Comparison of ENCODE assay signal across 23 cellular contexts in the genomic region with DNA sequence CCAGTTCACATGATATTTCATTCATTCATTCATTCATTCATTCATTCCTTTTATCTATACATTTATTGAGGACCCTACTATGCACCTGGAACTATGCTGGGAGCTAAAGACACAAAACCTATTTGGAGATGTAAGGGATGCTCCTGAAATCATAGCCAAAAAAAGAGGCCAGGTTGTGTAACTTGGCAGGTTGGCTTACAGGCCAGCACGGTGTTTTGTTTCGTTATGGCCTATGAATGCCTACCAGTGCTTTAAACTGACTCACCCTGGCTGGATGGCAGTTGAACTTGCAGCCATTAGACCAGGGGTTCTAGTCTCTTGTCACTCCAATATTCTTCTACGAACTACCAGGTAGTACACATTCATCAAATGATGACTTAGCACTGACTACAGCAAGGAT. TPM values are rescaled to one million over a fixed set of nuclear protein-coding genes. Genes with fewer than 3 reads are reported as not detected.
DNase-seq lines count a peak whose midpoint lies in the region; ATAC-seq, FAIRE-seq and TF ChIP-seq lines count a peak whose summit lies in the region.
"Had no signal": no experiment of that assay in that cellular context is flagged by ENCODE, and none has a peak within 500 bp of the region (broad histone marks: within the 10 kb centered on the region; RNA-seq: fewer than 3 reads in every experiment).

No MANE protein-coding gene starts in this region.

- no peaks in the 10 kb centered on the region for H3K4me1 ChIP-seq in H1 (replicated peaks in 1 of 4; ENCODE audit: control insufficient read depth in 3 of 4, insufficient read depth in 4 of 4, low read length in 3 of 4)
- peaks cover 11 to 16% of the 10 kb centered on the region in 2 donors for H3K4me1 ChIP-seq in gastrocnemius medialis
- H3K4me1 ChIP-seq in H9 (ENCODE audit: insufficient read depth, low read length) = no peaks in the 10 kb centered on the region
- H3K4me1 ChIP-seq: HAP-1 had no signal

- H2BK15ac ChIP-seq in H1 (ENCODE audit: low read length) (no peak overlapping the region), H9 (ENCODE audit: low read depth, low read length) (no peak overlapping the region)

- H2BK5ac ChIP-seq in H1 (ENCODE audit: low read depth, low read length) (0 out of 2 replicates have a peak overlapping the region, but pooled peaks have one; percentile 15), H9 (ENCODE audit: insufficient read length, low read length) (no peak overlapping the region)

- H3K36me3 ChIP-seq in H1 (ENCODE audit: control insufficient read depth in 2 of 4, insufficient read depth in 4 of 4, low read length in 3 of 4) = peaks cover 0 to 11% (median 0%) of the 10 kb centered on the region in 4 experiments; a peak in 5 of 8 replicates
- H3K36me3 ChIP-seq in gastrocnemius medialis = no peaks in the 10 kb centered on the region

- peak; percentile 71 for DNase-seq in G401 (ENCODE audit: low spot score)
- no peak for DNase-seq in WTC11 (ENCODE audit: low spot score)
- no peak for DNase-seq in H1 (ENCODE audit: low read depth in 1 of 2, low spot score in 2 of 2)
- DNase-seq in gastrocnemius medialis = peak; percentile 35 to 81
- DNase-seq in DMS114 treated with DMSO at 0.1 percent for 48 hours (lab: John Stamatoyannopoulos, UW; ENCODE audit: unreplicated experiment) = no peak
- DNase-seq in DMS53 treated with DMSO at 0.1 percent for 48 hours (lab: John Stamatoyannopoulos, UW; ENCODE audit: unreplicated experiment) = no peak
- DNase-seq in H9 = no peak
- DNase-seq: CD4-positive, CD25-positive, alpha-beta regulatory T cell; DMS53; GDM1; HFFc6; KBM-7; MV-4-11; NCI-H1105; NCI-H146; NCI-H1930; NCI-H2107; NCI-H446 treated with DMSO at 0.1 percent for 48 hours; NCI-H526; NK-92 treated with Interleukin-12 subunit alpha and Interleukin-12 subunit beta, amount 100 ng/mL, for 24 hours; PC-3 had no signal

- H3K9me3 ChIP-seq in H1 (ENCODE audit: insufficient read depth in 2 of 2, low read depth in 1 of 2, low read length in 1 of 2) (no peaks in the 10 kb centered on the region), gastrocnemius medialis (no peaks in the 10 kb centered on the region), H9 (ENCODE audit: control insufficient read depth, low read depth, low read length) (no peaks in the 10 kb centered on the region)
- H3K9me3 ChIP-seq: HAP-1 had no signal

- H3K27me3 Mint-ChIP-seq in WTC11 (ENCODE audit: low read depth) = no peaks in the 10 kb centered on the region
- H3K27me3 Mint-ChIP-seq in H9 (ENCODE audit: low read depth) = no peaks in the 10 kb centered on the region

- H3K27me3 ChIP-seq in H1 (replicated peaks in 1 of 4; ENCODE audit: control insufficient read depth in 3 of 4, extremely low read depth in 1 of 4, insufficient read depth in 3 of 4, low read length in 3 of 4) = no peaks in the 10 kb centered on the region
- no peaks in the 10 kb centered on the region for H3K27me3 ChIP-seq in gastrocnemius medialis
- no peaks in the 10 kb centered on the region for H3K27me3 ChIP-seq in H9 (ENCODE audit: insufficient read depth, low read length)

- H4K91ac ChIP-seq in H1 (replicated peaks; ENCODE audit: insufficient read length, low read length) (no peak overlapping the region), H9 (ENCODE audit: insufficient read length, low read depth, low read length) (no peak overlapping the region)

- no peak overlapping the region for H3K18ac ChIP-seq in H1 (ENCODE audit: extremely low read depth, low read length)
- no peak overlapping the region for H3K18ac ChIP-seq in H9 (ENCODE audit: insufficient read length, low read depth, low read length)

- H2AK5ac ChIP-seq in H1 (ENCODE audit: low read depth, low read length) (no peak overlapping the region), H9 (ENCODE audit: insufficient read length, low read length) (no peak overlapping the region)

- H3K14ac ChIP-seq in H1 (ENCODE audit: insufficient read length) = no peak overlapping the region
- H3K14ac ChIP-seq in H9 (ENCODE audit: insufficient read depth, low read length) = no peak overlapping the region

- POLR2A ChIA-PET in WTC11 (lab: Charles Lee) (no interaction called here), H1 (lab: Charles Lee; ENCODE audit: partially characterized antibody) (no interaction called here)

- in situ Hi-C loops in G401 (cut with HindIII; ENCODE audit: low sequenced_read_pairs) = no loop called here
- in situ Hi-C loops in gastrocnemius medialis (cut with MboI; ENCODE audit: low sequenced_read_pairs in 4 of 4) = no loop called here

- H3K4ac ChIP-seq in H1 (replicated peaks; ENCODE audit: insufficient read length, low read depth, low read length) (no peak overlapping the region), H9 (ENCODE audit: low read depth, low read length) (no peak overlapping the region)

- no peak overlapping the region for H3T11ph ChIP-seq in H9 (ENCODE audit: low read length)

- H3K4me3 ChIP-seq in H1 (ENCODE audit: extremely low read depth in 1 of 4, insufficient read depth in 2 of 4, low read depth in 3 of 4, low read length in 4 of 4) (no peak overlapping the region), gastrocnemius medialis (no peak overlapping the region)
- H3K4me3 ChIP-seq: HAP-1 had no signal

- H3K79me2 ChIP-seq in H1 (ENCODE audit: control insufficient read depth in 1 of 2, insufficient read depth in 2 of 2, low read length in 2 of 2) = peaks cover 8 to 56% of the 10 kb centered on the region in 2 experiments; a peak in 3 of 4 replicates
- H3K79me2 ChIP-seq in H9 (ENCODE audit: insufficient read depth, low read length) = peaks cover 1% of the 10 kb centered on the region; the same call in 1 of the 2 replicates

- H2BK120ac ChIP-seq in H1 (replicated peaks; ENCODE audit: low read depth, low read length) = no peak overlapping the region
- H2BK120ac ChIP-seq in H9 (ENCODE audit: low read depth, low read length, poor library complexity, severe bottlenecking) = no peak overlapping the region

- TF ChIP-seq EP300 in H1 (IDR thresholded peaks at IDR 0.05; ENCODE audit: borderline replicate concordance in 1 of 2, low read depth in 2 of 2, low read length in 2 of 2) = no peak

- 97% methylated on average over 3 of the region's 3 CpGs; no CpG with 5 or more reads in 1 of the 2 experiments for WGBS in H1 (ENCODE audit: extremely low coverage in 1 of 2, insufficient coverage in 1 of 2, insufficient read length in 1 of 2, insufficient replicate concordance in 2 of 2, low coverage in 1 of 2, low lambda C conversion rate in 2 of 2, missing lambda C conversion rate in 1 of 2), 2 experiments
- WGBS in H9 (ENCODE audit: extremely low coverage, insufficient read length, low lambda C conversion rate) = no CpG with 5 or more reads among the region's 3 CpGs

- H2BK20ac ChIP-seq in H1 (ENCODE audit: low read length) (no peak overlapping the region), H9 (ENCODE audit: low read depth, low read length, poor library complexity, severe bottlenecking) (no peak overlapping the region)

- no peak for TF ChIP-seq RAD21 in H1 (IDR thresholded peaks at IDR 0.05 in 1 of 2, conservative IDR thresholded peaks at IDR 0.05 in 1 of 2; ENCODE audit: low read depth in 2 of 2, low read length in 2 of 2)

- no peak for ATAC-seq in WTC11
- peak; percentile 96 to 99 for ATAC-seq in gastrocnemius medialis
- ATAC-seq: PC-3, Right ventricle myocardium inferior had no signal

- no peak for FAIRE-seq in H1 (lab: Jason Lieb, UNC)

- no peak overlapping the region for H2AFZ ChIP-seq in H1 (ENCODE audit: low read length)
- no peak overlapping the region for H2AFZ ChIP-seq in H9 (ENCODE audit: low read length)

- H3K27ac ChIP-seq in H1 (ENCODE audit: low read depth, low read length) = no peak overlapping the region
- H3K27ac ChIP-seq in gastrocnemius medialis = peak overlapping the region in 3 of 4 donors; percentile 50 to 81 (median 62)
- H3K27ac ChIP-seq in H9 (ENCODE audit: insufficient read length, low read depth, low read length) = no peak overlapping the region

- H3K27ac Mint-ChIP-seq in WTC11 (peak overlapping the region; percentile 82), H9 (no peak overlapping the region)
- H3K27ac Mint-ChIP-seq: CD4-positive, CD25-positive, alpha-beta regulatory T cell; HFFc6 had no signal

- H3K9ac ChIP-seq in H1 (replicated peaks in 1 of 4; ENCODE audit: extremely low read depth in 1 of 4, low read depth in 3 of 4, low read length in 3 of 4) = no peak overlapping the region
- H3K9ac ChIP-seq in H9 (ENCODE audit: extremely low read depth, insufficient read length, low read length) = no peak overlapping the region

- H4K5ac ChIP-seq in H1 (ENCODE audit: insufficient read length, low read depth, low read length) = no peak overlapping the region
- H4K5ac ChIP-seq in H9 (ENCODE audit: insufficient read length, low read depth, low read length) = no peak overlapping the region

- no peak overlapping the region for H4K8ac ChIP-seq in H1 (ENCODE audit: extremely low read depth, insufficient read depth, low read length)
- H4K8ac ChIP-seq in H9 (replicated peaks; ENCODE audit: insufficient read length, low read depth, low read length) = no peak overlapping the region

- intact Hi-C loops in gastrocnemius medialis (cut with DNase I; ENCODE audit: low total_unique reads) = loop anchor here (2.0 kb wide), 1 partner anchor 15 kb away; the partner anchor contains the start of gene MAP3K9

- H3K9me3 Mint-ChIP-seq in WTC11 (no peaks in the 10 kb centered on the region), H9 (no peaks in the 10 kb centered on the region)
- H3K9me3 Mint-ChIP-seq: CD4-positive, CD25-positive, alpha-beta regulatory T cell; HFFc6 had no signal

- TF ChIP-seq POLR2A in H1 (IDR thresholded peaks at IDR 0.05; ENCODE audit: control extremely low read depth in 1 of 2, low read depth in 2 of 2, low read length in 2 of 2) (no peak), gastrocnemius medialis (IDR thresholded peaks at IDR 0.05) (no peak)

- no peaks in the 10 kb centered on the region for H3K23me2 ChIP-seq in H1 (ENCODE audit: low read depth, low read length)
- H3K23me2 ChIP-seq in H9 (ENCODE audit: insufficient read length, low read depth, low read length, poor library complexity, severe bottlenecking) = no peaks in the 10 kb centered on the region

- H2BK12ac ChIP-seq in H1 (ENCODE audit: low read depth, low read length) = no peak overlapping the region
- no peak overlapping the region for H2BK12ac ChIP-seq in H9 (ENCODE audit: insufficient read length, low read depth, low read length)

- CTCF ChIA-PET in WTC11 (lab: Charles Lee) = no interaction called here
- CTCF ChIA-PET in H1 (lab: Charles Lee; ENCODE audit: partially characterized antibody) = interaction anchor here (0.8 kb wide), 1 partner anchor 40 kb away, joined by 3 read pairs; no protein-coding TSS in a partner anchor

- H3K56ac ChIP-seq in H1 (replicated peaks; ENCODE audit: insufficient read length, low read depth, low read length) = no peak overlapping the region
- no peak overlapping the region for H3K56ac ChIP-seq in H9 (ENCODE audit: insufficient read length, low read depth, low read length)

- H4K20me1 ChIP-seq in H1 (replicated peaks in 1 of 2; ENCODE audit: control insufficient read depth in 1 of 2, insufficient read depth in 2 of 2, low read length in 2 of 2) = peaks cover 7 to 19% of the 10 kb centered on the region in 2 experiments
- H4K20me1 ChIP-seq in H9 (ENCODE audit: control insufficient read depth, insufficient read depth, insufficient read length) = no peaks in the 10 kb centered on the region

- no peak overlapping the region for H3K4me3 Mint-ChIP-seq in WTC11
- no peak overlapping the region for H3K4me3 Mint-ChIP-seq in H9
- H3K4me3 Mint-ChIP-seq: CD4-positive, CD25-positive, alpha-beta regulatory T cell; HFFc6 had no signal

- H3K79me1 ChIP-seq in H1 (ENCODE audit: low read depth, low read length) = peaks cover 20% of the 10 kb centered on the region
- no peaks in the 10 kb centered on the region for H3K79me1 ChIP-seq in H9 (ENCODE audit: insufficient read depth, low read depth, low read length, poor library complexity, severe bottlenecking)

- H3K4me2 ChIP-seq in H1 (ENCODE audit: insufficient read depth in 1 of 2, low read depth in 2 of 2, low read length in 2 of 2) (no peak overlapping the region), H9 (ENCODE audit: insufficient read depth, insufficient read length, low read length) (no peak overlapping the region)

- H3K36me3 Mint-ChIP-seq in WTC11 = peaks cover 36% of the 10 kb centered on the region
- peaks cover 6 to 49% (median 42%) of the 10 kb centered on the region in 3 experiments; a peak in 6 of 7 replicates for H3K36me3 Mint-ChIP-seq in H9 (ENCODE audit: insufficient read depth in 1 of 3, low read depth in 3 of 3)

- TF ChIP-seq CTCF in WTC11 (IDR thresholded peaks at IDR 0.05) = no peak
- no peak for TF ChIP-seq CTCF in H1 (IDR thresholded peaks at IDR 0.05; ENCODE audit: control extremely low read depth in 1 of 3, insufficient read depth in 1 of 3, low read depth in 1 of 3, low read length in 3 of 3)
- no peak for TF ChIP-seq CTCF in gastrocnemius medialis (IDR thresholded peaks at IDR 0.05 in 4 of 5, conservative IDR thresholded peaks at IDR 0.05 in 1 of 5)
- TF ChIP-seq CTCF in H9 (conservative IDR thresholded peaks at IDR 0.05) = no peak

- H3K23ac ChIP-seq in H1 (ENCODE audit: insufficient read length) = no peak overlapping the region
- H3K23ac ChIP-seq in H9 (ENCODE audit: insufficient read length, low read depth, low read length) = no peak overlapping the region

- H3K4me1 Mint-ChIP-seq in WTC11 = no peaks in the 10 kb centered on the region
- no peaks in the 10 kb centered on the region for H3K4me1 Mint-ChIP-seq in H9

RNA-seq across cellular contexts. Expression of gene MAP3K9, which starts 15.7 kb away (rescaled TPM):
- total RNA-seq in G401 (2014; rRNA removed; shearing (Covaris generic)) = 3.3 and 3.8 TPM in 2 replicates
- 28.0 to 29.6 TPM (median 29.4 TPM) in 3 replicates for total RNA-seq in WTC11 (2021)
- 23.7 and 24.7 TPM in 2 replicates for total RNA-seq in H1 (2021; fragmentation: NEBNext Ultra II Directional; extraction: Animal tissue kit (Norgen Biotek cat#: 25700))
- polyA plus RNA-seq in H1 (2011; rRNA removed) = 9.7 and 9.8 TPM in 2 replicates
- polyA plus RNA-seq in H1 (2011; cell fraction: cytosol; rRNA removed) = 8.2 TPM
- 13.6 TPM for polyA plus RNA-seq in H1 (2011; cell fraction: nucleus; rRNA removed)
- 8.7 to 11.5 TPM (median 10.7 TPM) in 4 replicates for polyA plus RNA-seq in H1 (2012, experiment 1 of 2)
- polyA plus RNA-seq in H1 (2012, experiment 2 of 2) = 4.5 TPM
- 7.5 TPM for polyA plus RNA-seq in H1 (2013, experiment 1 of 2)
- polyA plus RNA-seq in H1 (2013, experiment 2 of 2) = 7.0 TPM
- 26.2 and 26.8 TPM in 2 replicates for polyA minus RNA-seq in H1 (2011; rRNA and poly(A)+ RNA removed)
- 13.5 TPM for polyA minus RNA-seq in H1 (2011; cell fraction: cytosol; rRNA and poly(A)+ RNA removed)
- polyA minus RNA-seq in H1 (2011; cell fraction: nucleus; rRNA and poly(A)+ RNA removed) = 16.0 TPM
- 1 to 10 TPM; 2.4 to 5.0 (median 2.5) TPM for total RNA-seq in gastrocnemius medialis
- 18.3 and 20.0 TPM in 2 replicates for total RNA-seq in H9 (2021)

Comparison
In these comparisons a context has a peak if more than half of its experiments do, and no peak if none do; other contexts are left out.
1. DNase-seq: peak in G401 (single experiment) and gastrocnemius medialis (2 of 2); none in WTC11 (single experiment), H1 (0 of 2), DMS114 treated with DMSO at 0.1 percent for 48 hours (single experiment), DMS53 treated with DMSO at 0.1 percent for 48 hours (single experiment) and H9 (single experiment).
2. H3K27ac ChIP-seq: peak in gastrocnemius medialis (3 of 4); none in H1 (single experiment) and H9 (single experiment).